Comparison of ENCODE assay signal across 23 cellular contexts in genomic region chr2:26809211-26809610, GRCh38. TPM values are rescaled to one million over a fixed set of nuclear protein-coding genes. Genes with fewer than 3 reads are reported as not detected.
"Had no signal": no experiment of that assay in that cellular context is flagged by ENCODE, and none has a peak within 500 bp of the region (broad histone marks: within the 10 kb centered on the region; RNA-seq: fewer than 3 reads in every experiment).

No MANE protein-coding gene starts in this region.

- DNase-seq: activated CD8-positive, alpha-beta memory T cell treated with anti-CD3 and anti-CD28 coated beads, Interleukin-2, amount 50 U/mL, for 4 hours; activated naive CD4-positive, alpha-beta T cell treated with Interleukin-2 at 50 U/mL for 16 hours; aorta; brain microvascular endothelial cell; gastrocnemius medialis; head of caudate nucleus; kidney; left lung; midbrain; stimulated activated CD4-positive, alpha-beta T cell treated with anti-CD3 and anti-CD28 coated beads, Interleukin-2, amount 100 ng/mL, for 24 hours; T-helper 2 cell; trophoblast cell; WERI-Rb-1 had no signal

- H3K4me3 ChIP-seq: coronary artery, gastrocnemius medialis, left lung, suprapubic skin had no signal

- ATAC-seq: activated T-helper 17 cell treated with anti-CD3 and anti-CD28 coated beads, Interleukin-2, amount 50 U/mL, for 72 hours; gastrocnemius medialis; left lung had no signal

- H3K27me3 ChIP-seq: gastrocnemius medialis had no signal

- H3K36me3 ChIP-seq: brain microvascular endothelial cell, gastrocnemius medialis, left lung, suprapubic skin, WERI-Rb-1 had no signal

- H3K4me3 Mint-ChIP-seq: activated T-helper 17 cell treated with anti-CD3 and anti-CD28 coated beads, Interleukin-2, amount 50 U/mL, for 72 hours; stimulated activated naive CD8-positive, alpha-beta T cell treated with anti-CD3 and anti-CD28 coated beads, Interleukin-15, Interleukin-2, amounts not matched to agents 100 ng/mL and 50 ng/mL, for 24 hours had no signal

- H3K9me3 ChIP-seq: gastrocnemius medialis, left lung, suprapubic skin had no signal

- H3K27ac Mint-ChIP-seq: activated T-helper 17 cell treated with anti-CD3 and anti-CD28 coated beads, Interleukin-2, amount 50 U/mL, for 72 hours; progenitor cell of endocrine pancreas; stimulated activated naive CD8-positive, alpha-beta T cell treated with anti-CD3 and anti-CD28 coated beads, Interleukin-15, Interleukin-2, amounts not matched to agents 100 ng/mL and 50 ng/mL, for 24 hours had no signal

- FAIRE-seq: endometrium, kidney had no signal

- H3K27me3 Mint-ChIP-seq: stimulated activated naive CD8-positive, alpha-beta T cell treated with anti-CD3 and anti-CD28 coated beads, Interleukin-15, Interleukin-2, amounts not matched to agents 100 ng/mL and 50 ng/mL, for 24 hours had no signal

- H3K9me3 Mint-ChIP-seq: activated T-helper 17 cell treated with anti-CD3 and anti-CD28 coated beads, Interleukin-2, amount 50 U/mL, for 72 hours; stimulated activated naive CD8-positive, alpha-beta T cell treated with anti-CD3 and anti-CD28 coated beads, Interleukin-15, Interleukin-2, amounts not matched to agents 100 ng/mL and 50 ng/mL, for 24 hours had no signal

- H3K27ac ChIP-seq: brain microvascular endothelial cell, coronary artery, gastrocnemius medialis, left lung, suprapubic skin, WERI-Rb-1 had no signal

- H3K4me1 ChIP-seq: gastrocnemius medialis, left lung, suprapubic skin had no signal

RNA-seq across cellular contexts. Expression of gene CENPA, which starts 23.4 kb away (rescaled TPM):
- polyA plus RNA-seq: aorta had no signal

RNA-seq across cellular contexts. Expression of gene DPYSL5, which starts 38.7 kb away (rescaled TPM):
- total RNA-seq: activated T-helper 17 cell treated with anti-CD3 and anti-CD28 coated beads, Interleukin-2, amount 50 U/mL, for 72 hours; aorta; gastrocnemius medialis; kidney; left lung; lung microvascular endothelial cell; osteoblast; SK-MEL-5; suprapubic skin had no signal
- polyA plus RNA-seq: aorta, esophagus had no signal
